ENCODE assay signal across 23 cellular contexts in genomic region chr6:122092366-122092765, GRCh38.
DNase-seq lines count a peak whose midpoint lies in the region; ATAC-seq and TF ChIP-seq lines count a peak whose summit lies in the region.
"Had no signal": no experiment of that assay in that cellular context is flagged by ENCODE, and none has a peak within 500 bp of the region (broad histone marks: within the 10 kb centered on the region; RNA-seq: fewer than 3 reads in every experiment).

No MANE protein-coding gene starts in this region.

- no peak for TF ChIP-seq POLR2A in HCT116 (IDR thresholded peaks at IDR 0.05; ENCODE audit: borderline replicate concordance, extremely low read depth, insufficient read depth, insufficient read length)

- no TSS peak for BruUV-seq in HCT116 (replicated peaks; lab: Mats Ljungman, UMichigan)

- H4K20me1 ChIP-seq in HCT116 (ENCODE audit: insufficient read depth) = no peaks in the 10 kb centered on the region
- H4K20me1 ChIP-seq: BLaER1 had no signal

- DNase-seq in DMS53 (lab: John Stamatoyannopoulos, UW) (peak; percentile 38), DMS53 treated with DMSO at 0.1 percent for 48 hours (lab: John Stamatoyannopoulos, UW; ENCODE audit: unreplicated experiment) (no peak), HCT116 (ENCODE audit: low read depth, low spot score) (no peak), NCI-H2171 (lab: John Stamatoyannopoulos, UW) (no peak), mucosa of gallbladder (ENCODE audit: low spot score) (no peak)
- DNase-seq: ACHN; BE2C; C1 segment of cervical spinal cord; CD4-positive, alpha-beta memory T cell; CD4-positive, CD25-positive, alpha-beta regulatory T cell; CD8-positive, alpha-beta memory T cell; COR-L47; DMS 273 treated with DMSO at 0.1 percent for 48 hours; DMS153; DMS79; DND-41; EL; GDM1 had no signal

- TF ChIP-seq RAD21 in HCT116 (IDR thresholded peaks at IDR 0.05; ENCODE audit: low read depth) (no peak), Ishikawa (IDR thresholded peaks at IDR 0.05; ENCODE audit: low read depth) (no peak)

- H2AFZ ChIP-seq in HCT116 (ENCODE audit: low read depth, low read length, poor library complexity, severe bottlenecking) = no peak overlapping the region

- H3K27ac ChIP-seq in HCT116 (ENCODE audit: low read depth, low read length) = no peak overlapping the region
- H3K27ac ChIP-seq: 22Rv1, BLaER1 had no signal

- no peak overlapping the region for H3K4me3 ChIP-seq in HCT116 (replicated peaks in 1 of 2; ENCODE audit: low read depth in 1 of 2, low read length in 2 of 2)
- H3K4me3 ChIP-seq: BLaER1, GM12878 had no signal

- RAD21 ChIA-PET in HCT116 (lab: Charles Lee; ENCODE audit: low non-redundant PET in 1 of 2, low total read pairs in 2 of 2, uncharacterized antibody in 2 of 2, unreplicated experiment in 2 of 2) = no interaction called here

- H3K9me2 ChIP-seq in HCT116 (ENCODE audit: insufficient read depth) = no peaks in the 10 kb centered on the region; the same call in 1 of the 2 replicates

- no peak for TF ChIP-seq EP300 in Ishikawa (IDR thresholded peaks at IDR 0.05; ENCODE audit: borderline replicate concordance)

- intact Hi-C loops in HCT116 (cut with micrococcal nuclease) = no loop called here

- POLR2A ChIA-PET in HCT116 (lab: Charles Lee) = no interaction called here

- H3K9me3 ChIP-seq in HCT116 (ENCODE audit: control insufficient read depth in 1 of 2, insufficient read depth in 1 of 2, low read depth in 1 of 2, low read length in 2 of 2) = no peaks in the 10 kb centered on the region
- H3K9me3 ChIP-seq: BE2C, BLaER1 had no signal

- no peak overlapping the region for H3K9ac ChIP-seq in HCT116 (ENCODE audit: low read length)
- H3K9ac ChIP-seq: BLaER1 had no signal

- no peaks in the 10 kb centered on the region for H3K36me3 ChIP-seq in HCT116 (ENCODE audit: control insufficient read depth in 1 of 2, insufficient read depth in 2 of 2, low read length in 2 of 2)
- H3K36me3 ChIP-seq: BE2C, BLaER1 had no signal

- no peaks in the 10 kb centered on the region for H3K27me3 ChIP-seq in HCT116 (ENCODE audit: insufficient read depth, low read length)
- H3K27me3 ChIP-seq: BE2C, BLaER1 had no signal

- ATAC-seq in HCT116 (no peak), GM21528 (IDR thresholded peaks at IDR 0.05; ENCODE audit: low FRiP score, unreplicated experiment) (no peak)
- ATAC-seq: GM12878 had no signal

- CTCF ChIA-PET in HCT116 (lab: Charles Lee) = no interaction called here

- H3K4me1 ChIP-seq in HCT116 (ENCODE audit: control insufficient read depth in 1 of 2, insufficient read depth in 2 of 2, low read length in 2 of 2) = no peaks in the 10 kb centered on the region
- H3K4me1 ChIP-seq: BE2C, BLaER1 had no signal

- no peak overlapping the region for H3K4me2 ChIP-seq in HCT116 (ENCODE audit: low read length)
- H3K4me2 ChIP-seq: BLaER1 had no signal

- no peak for TF ChIP-seq CTCF in HCT116 (IDR thresholded peaks at IDR 0.05 in 2 of 3, conservative IDR thresholded peaks at IDR 0.05 in 1 of 3; ENCODE audit: borderline replicate concordance in 1 of 3, insufficient read depth in 1 of 3, low read depth in 2 of 3, low read length in 2 of 3)

- no peaks in the 10 kb centered on the region for H3K79me2 ChIP-seq in HCT116 (ENCODE audit: insufficient read depth, low read length)

TF ChIP-seq in HCT116, 20 proteins besides CTCF, POLR2A, EP300 and RAD21:
- no peak for TF ChIP-seq EZH2phosphoT487 (IDR thresholded peaks at IDR 0.05; ENCODE audit: borderline replicate concordance)
- peak; percentile 8; the same call in 1 of the 2 replicates for TF ChIP-seq REST (IDR thresholded peaks at IDR 0.05; ENCODE audit: low read depth)
TF ChIP-seq in HCT116: peak in this region for 1.

TF ChIP-seq in Ishikawa, 13 proteins besides CTCF, POLR2A, EP300 and RAD21:
- TF ChIP-seq NFIC (IDR thresholded peaks at IDR 0.05) = no peak
- peak; percentile 64 for TF ChIP-seq REST (IDR thresholded peaks at IDR 0.05; ENCODE audit: low read depth)
